ENCODE assay signal across 8 cellular contexts in genomic region chr12:2804390-2805145, GRCh38. TPM values are rescaled to one million over a fixed set of nuclear protein-coding genes. Genes with fewer than 3 reads are reported as not detected.
DNase-seq lines count a peak whose midpoint lies in the region; ATAC-seq and TF ChIP-seq lines count a peak whose summit lies in the region.

No MANE protein-coding gene starts in this region.

- H3K9me3 ChIP-seq in prostate gland: no peaks in the 10 kb centered on the region

- ATAC-seq in SK-N-SH treated with all-trans-retinoic acid at 6 μM for 48 hours (peak; percentile 50; the same call in 2 of the 3 replicates), GM21619 (IDR thresholded peaks at IDR 0.05; ENCODE audit: unreplicated experiment) (no peak), GM21528 (IDR thresholded peaks at IDR 0.05; ENCODE audit: low FRiP score, unreplicated experiment) (no peak)

- no peak for TF ChIP-seq CTCF in prostate gland (IDR thresholded peaks at IDR 0.05)

- H3K4me3 ChIP-seq in prostate gland: no peak overlapping the region

- DNase-seq in ELR (ENCODE audit: low read depth) (peak; percentile 28), glomerular visceral epithelial cell (ENCODE audit: extremely low spot score) (peak; percentile 74), renal cortical epithelial cell (ENCODE audit: low read depth) (peak; percentile 84), NCI-H748 (lab: John Stamatoyannopoulos, UW; ENCODE audit: unreplicated experiment) (no peak), prostate gland (ENCODE audit: low spot score) (no peak)

- H3K27me3 ChIP-seq in prostate gland (replicated peaks; ENCODE audit: insufficient read depth): no peaks in the 10 kb centered on the region

- no peak for TF ChIP-seq POLR2A in prostate gland (IDR thresholded peaks at IDR 0.05)

- WGBS in prostate gland: 63% methylated on average over 5 of the region's 5 CpGs

- peaks cover 10% of the 10 kb centered on the region for H3K4me1 ChIP-seq in prostate gland (replicated peaks)

- intact Hi-C loops in prostate gland (cut with DNase I): no loop called here

- H3K27ac ChIP-seq in prostate gland: no peak overlapping the region

- peaks cover 8 to 21% of the 10 kb centered on the region in 2 donors for H3K36me3 ChIP-seq in prostate gland

TF ChIP-seq in SK-N-SH treated with all-trans-retinoic acid at 6 μM for 48 hours, 23 proteins besides CTCF, POLR2A, EP300 and RAD21:
- TF ChIP-seq TSHZ2 (CRISPR knock-in tag; IDR thresholded peaks at IDR 0.05): no peak
- TF ChIP-seq ZFP3 (CRISPR knock-in tag; IDR thresholded peaks at IDR 0.05): no peak
- TF ChIP-seq POU6F1 (CRISPR knock-in tag; IDR thresholded peaks at IDR 0.05; ENCODE audit: borderline replicate concordance, low read depth): no peak
- no peak for TF ChIP-seq CREB5 (CRISPR knock-in tag; IDR thresholded peaks at IDR 0.05; ENCODE audit: low read depth)
- TF ChIP-seq OSR1 (CRISPR knock-in tag; IDR thresholded peaks at IDR 0.05): no peak
- TF ChIP-seq SNAI2 (CRISPR knock-in tag; IDR thresholded peaks at IDR 0.05): no peak
- no peak for TF ChIP-seq ARNTL (CRISPR knock-in tag; IDR thresholded peaks at IDR 0.05; ENCODE audit: borderline replicate concordance, low read depth)
- no peak for TF ChIP-seq ZNF565 (CRISPR knock-in tag; conservative IDR thresholded peaks at IDR 0.05; ENCODE audit: low read depth)
- TF ChIP-seq RARB (CRISPR knock-in tag; IDR thresholded peaks at IDR 0.05): no peak
- TF ChIP-seq ESRRG (CRISPR knock-in tag; IDR thresholded peaks at IDR 0.05): no peak
- no peak for TF ChIP-seq BACH2 (CRISPR knock-in tag; IDR thresholded peaks at IDR 0.05; ENCODE audit: borderline replicate concordance)
- no peak for TF ChIP-seq GLIS3 (CRISPR knock-in tag; IDR thresholded peaks at IDR 0.05)

RNA-seq across cellular contexts. Expression of gene ITFG2, which starts 7.9 kb away (rescaled TPM):
- total RNA-seq in renal cortical epithelial cell: 7.8 and 21.2 TPM in 2 replicates
- total RNA-seq in prostate gland: 10 to 100 TPM; 41.5 to 46.5 TPM

RNA-seq across cellular contexts. Expression of gene FKBP4, which starts 9.8 kb away (rescaled TPM):
- 54.2 and 87.5 TPM in 2 replicates for total RNA-seq in renal cortical epithelial cell
- 10 to 100 TPM; 55.2 to 87.0 TPM for total RNA-seq in prostate gland

RNA-seq across cellular contexts. Expression of gene NRIP2, which starts 30.3 kb away (rescaled TPM):
- total RNA-seq in renal cortical epithelial cell (not detected in 2 replicates), prostate gland (1 to 10 TPM in 1 of 2 donors, under 1 TPM in 1; 0.18 to 8.7 TPM)

RNA-seq across cellular contexts. Expression of gene TEX52, which starts 52.3 kb away (rescaled TPM):
- total RNA-seq in renal cortical epithelial cell: not detected in 2 replicates
- under 1 TPM in 1 of 2 donors, not detected in 1; 0.85 TPM for total RNA-seq in prostate gland

Comparison
In these comparisons a context has a peak if more than half of its experiments do, and no peak if none do; other contexts are left out.
1. DNase-seq: peak in ELR (single experiment), glomerular visceral epithelial cell (single experiment) and renal cortical epithelial cell (single experiment); none in NCI-H748 (single experiment) and prostate gland (single experiment).